In the genomic region with DNA sequence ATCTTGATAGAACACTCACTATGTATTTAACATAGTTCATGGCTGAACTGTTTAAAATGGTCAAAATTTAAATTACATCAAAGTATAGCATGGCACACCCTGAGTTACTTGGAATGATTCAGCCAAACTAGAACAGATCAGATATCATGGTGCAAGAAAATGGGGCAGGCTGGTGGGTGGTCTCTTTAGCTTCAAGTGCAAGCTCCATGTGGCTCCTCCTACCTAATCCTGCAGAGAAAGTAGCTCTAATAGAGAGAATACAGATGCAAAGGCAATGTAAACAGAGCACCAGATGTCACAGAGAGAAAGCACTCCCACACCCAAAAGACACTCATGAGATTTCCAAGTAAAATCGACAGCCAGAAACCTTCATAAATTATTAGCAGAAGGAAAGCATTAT, we compare ENCODE assay signal across 32 cellular contexts.
"Had no signal": no experiment of that assay in that cellular context is flagged by ENCODE, and none has a peak within 500 bp of the region (broad histone marks: within the 10 kb centered on the region; RNA-seq: fewer than 3 reads in every experiment).

No MANE protein-coding gene starts in this region.

- DNase-seq: activated CD4-positive, alpha-beta memory T cell treated with anti-CD3 and anti-CD28 coated beads for 36 hours; activated CD4-positive, alpha-beta T cell treated with anti-CD3 and anti-CD28 coated beads, Interleukin-2, amount 10 ng/mL, durations not matched to agents 24 days and 14 days; activated CD4-positive, CD25-positive, alpha-beta regulatory T cell treated with anti-CD3 and anti-CD28 coated beads, Interleukin-2, amount 50 U/mL, for 72 hours; activated CD8-positive, alpha-beta memory T cell treated with anti-CD3 and anti-CD28 coated beads, Interleukin-2, amount 50 U/mL, for 4 hours; activated effector memory CD4-positive, alpha-beta T cell treated with anti-CD3 and anti-CD28 coated beads, Interleukin-2, amount 50 U/mL, for 16 hours; activated naive CD4-positive, alpha-beta T cell treated with anti-CD3 and anti-CD28 coated beads for 36 hours; activated naive CD8-positive, alpha-beta T cell treated with anti-CD3 and anti-CD28 coated beads for 36 hours; activated T-cell treated with anti-CD3 and anti-CD28 coated beads, Interleukin-2, amount 50 U/mL, for 1 hour; adrenal gland; aorta; body of pancreas; dermis blood vessel endothelial cell; effector CD4-positive, alpha-beta T cell; foreskin keratinocyte; heart right ventricle; immature natural killer cell; naive thymus-derived CD4-positive, alpha-beta T cell; pancreas; retina; sigmoid colon; small intestine; stimulated activated CD4-positive, alpha-beta T cell treated with anti-CD3 and anti-CD28 coated beads, Interleukin-4, amount 100 ng/mL, for 24 hours; T-helper 9 cell; trophoblast cell; WERI-Rb-1 had no signal

- H3K4me1 Mint-ChIP-seq: activated CD4-positive, alpha-beta T cell treated with anti-CD3 and anti-CD28 coated beads, Interleukin-2, amount 10 ng/mL, durations not matched to agents 24 days and 14 days; activated naive CD8-positive, alpha-beta T cell treated with anti-CD3 and anti-CD28 coated beads for 36 hours; immature natural killer cell; mesothelial cell of epicardium; naive thymus-derived CD4-positive, alpha-beta T cell; stimulated activated effector memory CD8-positive, alpha-beta T cell treated with anti-CD3 and anti-CD28 coated beads, Interleukin-12 subunit alpha, Interleukin-12 subunit beta, amount 100 ng/mL, for 72 hours had no signal

- H3K27ac Mint-ChIP-seq: activated CD4-positive, alpha-beta memory T cell treated with anti-CD3 and anti-CD28 coated beads for 36 hours; activated CD4-positive, alpha-beta T cell treated with anti-CD3 and anti-CD28 coated beads, Interleukin-2, amount 10 ng/mL, durations not matched to agents 24 days and 14 days; activated naive CD4-positive, alpha-beta T cell treated with anti-CD3 and anti-CD28 coated beads for 36 hours; activated naive CD8-positive, alpha-beta T cell treated with anti-CD3 and anti-CD28 coated beads for 36 hours; activated T-helper 1 cell treated with anti-CD3 and anti-CD28 coated beads, Interleukin-12 subunit alpha, Interleukin-12 subunit beta, Interleukin-2, Interleukin-4 antibody, amounts not matched to agents 30 ng/mL and 10 ng/mL and 1 ng/mL, durations not matched to agents 14 hours and 24 hours and 36 hours; immature natural killer cell; mesothelial cell of epicardium; naive thymus-derived CD4-positive, alpha-beta T cell; stimulated activated effector memory CD8-positive, alpha-beta T cell treated with anti-CD3 and anti-CD28 coated beads, Interleukin-12 subunit alpha, Interleukin-12 subunit beta, amount 100 ng/mL, for 72 hours; stimulated activated naive CD8-positive, alpha-beta T cell treated with anti-CD3 and anti-CD28 coated beads, Interleukin-15, Interleukin-2, amounts not matched to agents 100 ng/mL and 50 ng/mL, for 24 hours had no signal

- H3K36me3 ChIP-seq: adrenal gland, esophagus muscularis mucosa, heart right ventricle, pancreas, prostate gland, sigmoid colon, thoracic aorta, WERI-Rb-1 had no signal

- H3K27me3 ChIP-seq: adrenal gland, body of pancreas, esophagus muscularis mucosa, foreskin keratinocyte, pancreas, sigmoid colon had no signal

- H3K27ac ChIP-seq: adrenal gland, body of pancreas, esophagus muscularis mucosa, foreskin keratinocyte, heart right ventricle, pancreas, prostate gland, sigmoid colon, thoracic aorta, WERI-Rb-1 had no signal

- H3K27me3 Mint-ChIP-seq: activated CD4-positive, alpha-beta memory T cell treated with anti-CD3 and anti-CD28 coated beads for 36 hours; activated CD4-positive, alpha-beta T cell treated with anti-CD3 and anti-CD28 coated beads, Interleukin-2, amount 10 ng/mL, durations not matched to agents 24 days and 14 days; activated naive CD8-positive, alpha-beta T cell treated with anti-CD3 and anti-CD28 coated beads for 36 hours; naive thymus-derived CD4-positive, alpha-beta T cell; stimulated activated naive CD8-positive, alpha-beta T cell treated with anti-CD3 and anti-CD28 coated beads, Interleukin-15, Interleukin-2, amounts not matched to agents 100 ng/mL and 50 ng/mL, for 24 hours had no signal

- H3K4me3 ChIP-seq: adrenal gland, body of pancreas, esophagus muscularis mucosa, heart right ventricle, pancreas, prostate gland, sigmoid colon, thoracic aorta had no signal

- H3K4me1 ChIP-seq: adrenal gland, esophagus muscularis mucosa, foreskin keratinocyte, prostate gland, sigmoid colon had no signal

- H3K36me3 Mint-ChIP-seq: activated CD4-positive, alpha-beta memory T cell treated with anti-CD3 and anti-CD28 coated beads for 36 hours; activated naive CD8-positive, alpha-beta T cell treated with anti-CD3 and anti-CD28 coated beads for 36 hours; immature natural killer cell; mesothelial cell of epicardium; naive thymus-derived CD4-positive, alpha-beta T cell; stimulated activated effector memory CD8-positive, alpha-beta T cell treated with anti-CD3 and anti-CD28 coated beads, Interleukin-12 subunit alpha, Interleukin-12 subunit beta, amount 100 ng/mL, for 72 hours had no signal

- H3K9me3 Mint-ChIP-seq: activated CD4-positive, alpha-beta memory T cell treated with anti-CD3 and anti-CD28 coated beads for 36 hours; activated CD4-positive, alpha-beta T cell treated with anti-CD3 and anti-CD28 coated beads, Interleukin-2, amount 10 ng/mL, durations not matched to agents 24 days and 14 days; activated naive CD4-positive, alpha-beta T cell treated with anti-CD3 and anti-CD28 coated beads for 36 hours; activated T-helper 1 cell treated with anti-CD3 and anti-CD28 coated beads, Interleukin-12 subunit alpha, Interleukin-12 subunit beta, Interleukin-2, Interleukin-4 antibody, amounts not matched to agents 30 ng/mL and 10 ng/mL and 1 ng/mL, durations not matched to agents 14 hours and 24 hours and 36 hours; mesothelial cell of epicardium had no signal

- H3K4me3 Mint-ChIP-seq: activated CD4-positive, alpha-beta memory T cell treated with anti-CD3 and anti-CD28 coated beads for 36 hours; activated CD4-positive, alpha-beta T cell treated with anti-CD3 and anti-CD28 coated beads, Interleukin-2, amount 10 ng/mL, durations not matched to agents 24 days and 14 days; activated naive CD4-positive, alpha-beta T cell treated with anti-CD3 and anti-CD28 coated beads for 36 hours; activated naive CD8-positive, alpha-beta T cell treated with anti-CD3 and anti-CD28 coated beads for 36 hours; activated T-helper 1 cell treated with anti-CD3 and anti-CD28 coated beads, Interleukin-12 subunit alpha, Interleukin-12 subunit beta, Interleukin-2, Interleukin-4 antibody, amounts not matched to agents 30 ng/mL and 10 ng/mL and 1 ng/mL, durations not matched to agents 14 hours and 24 hours and 36 hours; immature natural killer cell; mesothelial cell of epicardium; naive thymus-derived CD4-positive, alpha-beta T cell; stimulated activated effector memory CD8-positive, alpha-beta T cell treated with anti-CD3 and anti-CD28 coated beads, Interleukin-12 subunit alpha, Interleukin-12 subunit beta, amount 100 ng/mL, for 72 hours; stimulated activated naive CD8-positive, alpha-beta T cell treated with anti-CD3 and anti-CD28 coated beads, Interleukin-15, Interleukin-2, amounts not matched to agents 100 ng/mL and 50 ng/mL, for 24 hours had no signal

- H3K9me3 ChIP-seq: adrenal gland, body of pancreas, esophagus muscularis mucosa, heart right ventricle, pancreas, prostate gland, sigmoid colon, thoracic aorta had no signal

- ATAC-seq: body of pancreas; foreskin keratinocyte; heart right ventricle; naive thymus-derived CD4-positive, alpha-beta T cell; pancreas; stimulated activated effector memory CD8-positive, alpha-beta T cell treated with anti-CD3 and anti-CD28 coated beads, Interleukin-12 subunit alpha, Interleukin-12 subunit beta, amount 100 ng/mL, for 72 hours had no signal
